Comparison of ENCODE assay signal across 10 cellular contexts in the genomic region with DNA sequence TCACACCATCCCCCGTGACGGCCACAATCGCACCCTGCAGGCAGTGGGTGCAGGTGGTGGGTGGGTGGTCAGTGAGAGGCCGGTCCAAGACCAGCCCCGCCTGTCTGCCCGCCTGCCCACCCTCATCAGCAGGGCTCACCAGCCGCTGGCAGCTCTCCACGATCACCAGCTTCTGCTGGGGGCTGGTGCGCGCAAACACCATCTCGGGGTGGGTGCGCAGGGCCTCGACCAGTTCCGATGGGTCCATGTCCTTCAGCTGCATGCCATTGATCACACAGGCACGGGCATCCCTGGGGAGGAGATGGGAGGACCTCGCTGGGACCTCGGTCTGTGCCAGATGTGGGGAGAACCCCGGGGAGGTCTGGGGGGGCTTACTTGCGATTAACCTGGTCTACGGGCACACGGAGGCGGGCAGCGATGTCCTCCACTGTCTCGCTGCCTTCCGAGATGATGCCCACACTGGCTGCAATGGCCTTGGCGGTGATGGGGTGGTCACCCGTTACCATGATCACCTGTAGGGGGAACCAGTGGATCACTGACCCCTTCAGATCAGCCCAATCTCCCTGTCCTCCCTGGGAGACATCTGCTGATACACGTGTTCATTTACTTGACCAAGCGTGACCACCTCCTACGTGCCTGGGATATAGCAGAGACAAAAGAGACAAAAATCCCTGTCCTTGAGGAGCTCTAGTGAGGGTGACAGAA. TPM values are rescaled to one million over a fixed set of nuclear protein-coding genes. Genes with fewer than 3 reads are reported as not detected.
A peak's percentile ranks its signal among the peaks of the same experiment; 100 is the strongest.
DNase-seq lines count a peak whose midpoint lies in the region; ATAC-seq and TF ChIP-seq lines count a peak whose summit lies in the region.
"Had no signal": no experiment of that assay in that cellular context is flagged by ENCODE, and none has a peak within 500 bp of the region (broad histone marks: within the 10 kb centered on the region; RNA-seq: fewer than 3 reads in every experiment).

No MANE protein-coding gene starts in this region.

- DNase-seq in NCI-H2227 (lab: John Stamatoyannopoulos, UW; ENCODE audit: unreplicated experiment): peak; percentile 58
- no peak for DNase-seq in NCI-H2227 treated with DMSO at 0.1 percent for 48 hours (lab: John Stamatoyannopoulos, UW)
- peak; percentile 21 for DNase-seq in NCI-H460 (ENCODE audit: extremely low read depth, low read depth)
- no peak for DNase-seq in brain microvascular endothelial cell
- no peak for DNase-seq in smooth muscle cell (lab: John Stamatoyannopoulos, UW; ENCODE audit: unreplicated experiment)
- no peak for DNase-seq in testis
- no peak for DNase-seq in NCI-H2171 treated with DMSO at 0.1 percent for 48 hours (lab: John Stamatoyannopoulos, UW)
- DNase-seq: CD4-positive, CD25-positive, alpha-beta regulatory T cell; sigmoid colon had no signal

- intact Hi-C loops in testis (cut with DNase I; ENCODE audit: low total_unique reads): no loop called here

- no peaks in the 10 kb centered on the region for H3K9me3 ChIP-seq in smooth muscle cell (replicated peaks; ENCODE audit: low read depth)
- H3K9me3 ChIP-seq in testis: no peaks in the 10 kb centered on the region
- H3K9me3 ChIP-seq: sigmoid colon had no signal

- no peaks in the 10 kb centered on the region for H3F3A ChIP-seq in smooth muscle cell (ENCODE audit: low read depth)

- no peak overlapping the region for H3K4me2 ChIP-seq in smooth muscle cell

- H3K9ac ChIP-seq in smooth muscle cell (ENCODE audit: low read depth): no peak overlapping the region

- H3K27ac ChIP-seq in brain microvascular endothelial cell (no peak overlapping the region), smooth muscle cell (ENCODE audit: low read depth) (no peak overlapping the region), testis (no peak overlapping the region)
- H3K27ac ChIP-seq: sigmoid colon had no signal

- peak; percentile 59 for TF ChIP-seq CTCF in brain microvascular endothelial cell (IDR thresholded peaks at IDR 0.05; ENCODE audit: low read depth, low read length, missing control alignments)
- TF ChIP-seq CTCF in smooth muscle cell (IDR thresholded peaks at IDR 0.05; ENCODE audit: borderline replicate concordance, insufficient read depth, poor library complexity, severe bottlenecking): peak; percentile 28
- TF ChIP-seq CTCF in testis (IDR thresholded peaks at IDR 0.05): no peak

- H4K20me1 ChIP-seq in smooth muscle cell (ENCODE audit: low read depth): no peaks in the 10 kb centered on the region

- H3K36me3 ChIP-seq in brain microvascular endothelial cell (replicated peaks): no peaks in the 10 kb centered on the region
- H3K36me3 ChIP-seq in smooth muscle cell (ENCODE audit: low read depth): no peaks in the 10 kb centered on the region
- no peaks in the 10 kb centered on the region for H3K36me3 ChIP-seq in testis (ENCODE audit: low read depth, missing control alignments)
- H3K36me3 ChIP-seq: sigmoid colon had no signal

- TF ChIP-seq POLR2A in testis (IDR thresholded peaks at IDR 0.05): no peak

- in situ Hi-C loops in brain microvascular endothelial cell (cut with HindIII; ENCODE audit: low pct_ligation_motif_present, low sequenced_read_pairs): no loop called here

- H3K79me2 ChIP-seq in smooth muscle cell (ENCODE audit: low read depth): no peaks in the 10 kb centered on the region

- H3K4me3 ChIP-seq in brain microvascular endothelial cell (ENCODE audit: low read depth, low read length): no peak overlapping the region
- no peak overlapping the region for H3K4me3 ChIP-seq in smooth muscle cell
- H3K4me3 ChIP-seq in testis: no peak overlapping the region
- H3K4me3 ChIP-seq: sigmoid colon had no signal

- H3K4me1 ChIP-seq in smooth muscle cell (ENCODE audit: low read depth) (peaks cover 3% of the 10 kb centered on the region), testis (no peaks in the 10 kb centered on the region)

- H3K27me3 ChIP-seq in brain microvascular endothelial cell (replicated peaks): peaks cover 2% of the 10 kb centered on the region
- H3K27me3 ChIP-seq in smooth muscle cell (ENCODE audit: low read depth): peaks cover 37% of the 10 kb centered on the region
- no peaks in the 10 kb centered on the region for H3K27me3 ChIP-seq in testis

- WGBS in smooth muscle cell (ENCODE audit: low lambda C conversion rate): 71% methylated on average over 30 of the region's 30 CpGs
- WGBS in testis, 2 donors: 73 to 77% methylated on average over 13 to 30 of the region's 30 CpGs

- no peak for ATAC-seq in HG03432 (IDR thresholded peaks at IDR 0.05; ENCODE audit: unreplicated experiment)

- no peak overlapping the region for H2AFZ ChIP-seq in smooth muscle cell (ENCODE audit: low read depth)

RNA-seq across cellular contexts. Expression of gene ATP4A, which starts 8.0 kb away (rescaled TPM):
- total RNA-seq in NCI-H460 (2014; rRNA removed; shearing (Covaris generic)): not detected in 2 replicates
- polyA plus RNA-seq in NCI-H460 (2014; cell fraction: nucleus; rRNA removed): not detected in 2 replicates
- total RNA-seq in smooth muscle cell (not detected in 2 replicates), testis (1 to 10 TPM in 1 of 2 donors, under 1 TPM in 1; 0.87 to 1.1 TPM)
- polyA plus RNA-seq in smooth muscle cell (not detected in 2 replicates), testis (ENCODE audit: insufficient read depth, low read depth, low replicate concordance) (1.1 TPM)
- total RNA-seq: CD4-positive, CD25-positive, alpha-beta regulatory T cell; sigmoid colon had no signal
- polyA plus RNA-seq: CD4-positive, CD25-positive, alpha-beta regulatory T cell had no signal

RNA-seq across cellular contexts. Expression of gene TMEM147, which starts 10.0 kb away (rescaled TPM):
- total RNA-seq in NCI-H460 (2014; rRNA removed; shearing (Covaris generic)): 231 and 277 TPM in 2 replicates
- 144 and 180 TPM in 2 replicates for polyA plus RNA-seq in NCI-H460 (2014; cell fraction: nucleus; rRNA removed)
- total RNA-seq in smooth muscle cell: 128 and 168 TPM in 2 replicates
- 291 and 293 TPM in 2 replicates for polyA plus RNA-seq in smooth muscle cell
- total RNA-seq in testis: 100 to 1,000 TPM; 125 TPM
- 146 TPM for polyA plus RNA-seq in testis (ENCODE audit: insufficient read depth, low read depth, low replicate concordance)

RNA-seq across cellular contexts. Expression of gene GAPDHS, which starts 22.2 kb away (rescaled TPM):
- total RNA-seq in NCI-H460 (2014; rRNA removed; shearing (Covaris generic)): not detected in 2 replicates
- polyA plus RNA-seq in NCI-H460 (2014; cell fraction: nucleus; rRNA removed): not detected in 2 replicates
- total RNA-seq in smooth muscle cell (not detected in 2 replicates), testis (100 to 1,000 TPM; 123 to 338 TPM)
- polyA plus RNA-seq in smooth muscle cell (0.16 TPM in 1 of 2 replicates, not detected in the other), testis (ENCODE audit: insufficient read depth, low read depth, low replicate concordance) (363 TPM)
- total RNA-seq: CD4-positive, CD25-positive, alpha-beta regulatory T cell; sigmoid colon had no signal
- polyA plus RNA-seq: CD4-positive, CD25-positive, alpha-beta regulatory T cell; sigmoid colon had no signal

RNA-seq across cellular contexts. Expression of gene SBSN, which starts 27.3 kb away (rescaled TPM):
- not detected in 2 replicates for total RNA-seq in NCI-H460 (2014; rRNA removed; shearing (Covaris generic))
- polyA plus RNA-seq in NCI-H460 (2014; cell fraction: nucleus; rRNA removed): not detected in 2 replicates
- total RNA-seq in smooth muscle cell: 14.9 and 19.8 TPM in 2 replicates
- 4.9 and 11.7 TPM in 2 replicates for polyA plus RNA-seq in smooth muscle cell
- total RNA-seq in testis: under 1 TPM; 0.16 to 0.19 TPM
- polyA plus RNA-seq in testis (ENCODE audit: insufficient read depth, low read depth, low replicate concordance): 0.47 TPM
- total RNA-seq: CD4-positive, CD25-positive, alpha-beta regulatory T cell; sigmoid colon had no signal
- polyA plus RNA-seq: CD4-positive, CD25-positive, alpha-beta regulatory T cell had no signal

RNA-seq across cellular contexts. Expression of gene PMIS2, which starts 30.5 kb away (rescaled TPM):
- not detected in 2 replicates for total RNA-seq in NCI-H460 (2014; rRNA removed; shearing (Covaris generic))
- not detected in 2 replicates for polyA plus RNA-seq in NCI-H460 (2014; cell fraction: nucleus; rRNA removed)
- total RNA-seq in smooth muscle cell: not detected in 2 replicates
- not detected in 2 replicates for polyA plus RNA-seq in smooth muscle cell
- under 1 TPM in 1 of 2 donors, not detected in 1; 0.74 TPM for total RNA-seq in testis
- polyA plus RNA-seq in testis (ENCODE audit: insufficient read depth, low read depth, low replicate concordance): 2.0 TPM
- total RNA-seq: CD4-positive, CD25-positive, alpha-beta regulatory T cell; sigmoid colon had no signal
- polyA plus RNA-seq: CD4-positive, CD25-positive, alpha-beta regulatory T cell; sigmoid colon had no signal

Comparison
In these comparisons a context has a peak if more than half of its experiments do, and no peak if none do; other contexts are left out.
1. DNase-seq: peak in NCI-H2227 (single experiment) and NCI-H460 (single experiment); none in NCI-H2227 treated with DMSO at 0.1 percent for 48 hours (single experiment), brain microvascular endothelial cell (single experiment), smooth muscle cell (single experiment), testis (single experiment) and NCI-H2171 treated with DMSO at 0.1 percent for 48 hours (single experiment).
2. CTCF ChIP-seq: peak in brain microvascular endothelial cell (single experiment) and smooth muscle cell (single experiment); none in testis (0 of 3).
3. RNA of gene GAPDHS, which starts 22.2 kb away (total RNA-seq): 123 to 338 TPM in testis; not detected in NCI-H460 and not detected in smooth muscle cell; every median in the first group is over 100 times any median in the second.